ENCODE assay signal across 1 cellular context in the genomic region with DNA sequence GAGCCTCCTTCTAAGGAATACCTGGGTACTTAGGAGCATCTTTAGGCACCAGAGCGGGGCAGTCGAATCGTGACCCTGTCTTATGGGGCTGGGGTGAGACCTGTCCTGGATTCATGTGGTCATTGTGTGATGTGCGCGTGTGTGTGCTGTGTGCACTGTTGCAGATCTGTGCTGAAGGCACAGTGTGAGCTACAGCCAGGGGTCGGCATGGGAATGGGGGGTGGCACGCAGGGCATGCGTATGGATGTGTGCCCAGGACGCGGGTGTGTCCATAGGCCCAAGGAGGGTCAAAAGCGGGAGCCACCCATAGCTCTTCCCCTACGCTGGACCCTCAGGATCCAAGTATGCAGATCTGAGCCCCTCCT.
TF ChIP-seq lines count a peak whose summit lies in the region.

No MANE protein-coding gene starts in this region.

TF ChIP-seq in liver, 16 proteins besides CTCF, POLR2A, EP300 and RAD21 (continued from another document):
- TF ChIP-seq, protein P1, sequence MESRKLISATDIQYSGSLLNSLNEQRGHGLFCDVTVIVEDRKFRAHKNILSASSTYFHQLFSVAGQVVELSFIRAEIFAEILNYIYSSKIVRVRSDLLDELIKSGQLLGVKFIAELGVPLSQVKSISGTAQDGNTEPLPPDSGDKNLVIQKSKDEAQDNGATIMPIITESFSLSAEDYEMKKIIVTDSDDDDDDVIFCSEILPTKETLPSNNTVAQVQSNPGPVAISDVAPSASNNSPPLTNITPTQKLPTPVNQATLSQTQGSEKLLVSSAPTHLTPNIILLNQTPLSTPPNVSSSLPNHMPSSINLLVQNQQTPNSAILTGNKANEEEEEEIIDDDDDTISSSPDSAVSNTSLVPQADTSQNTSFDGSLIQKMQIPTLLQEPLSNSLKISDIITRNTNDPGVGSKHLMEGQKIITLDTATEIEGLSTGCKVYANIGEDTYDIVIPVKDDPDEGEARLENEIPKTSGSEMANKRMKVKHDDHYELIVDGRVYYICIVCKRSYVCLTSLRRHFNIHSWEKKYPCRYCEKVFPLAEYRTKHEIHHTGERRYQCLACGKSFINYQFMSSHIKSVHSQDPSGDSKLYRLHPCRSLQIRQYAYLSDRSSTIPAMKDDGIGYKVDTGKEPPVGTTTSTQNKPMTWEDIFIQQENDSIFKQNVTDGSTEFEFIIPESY (IDR thresholded peaks at IDR 0.05), result no peak
- TF ChIP-seq SP1 (IDR thresholded peaks at IDR 0.05) (no peak), JUND (IDR thresholded peaks at IDR 0.05) (no peak), FOXA1 (IDR thresholded peaks at IDR 0.05) (no peak), HNF4G (IDR thresholded peaks at IDR 0.05) (no peak), EGR1 (IDR thresholded peaks at IDR 0.05; ENCODE audit: low read depth in 2 of 2) (no peak), TAF1 (conservative IDR thresholded peaks at IDR 0.05) (no peak), GABPA (IDR thresholded peaks at IDR 0.05 in 1 of 2, conservative IDR thresholded peaks at IDR 0.05 in 1 of 2) (no peak), NR2F2 (IDR thresholded peaks at IDR 0.05) (no peak), HNF4A (conservative IDR thresholded peaks at IDR 0.05) (no peak), RXRA (IDR thresholded peaks at IDR 0.05) (no peak), YY1 (IDR thresholded peaks at IDR 0.05) (no peak), ATF3 (IDR thresholded peaks at IDR 0.05) (no peak)
- TF ChIP-seq, protein P2, sequence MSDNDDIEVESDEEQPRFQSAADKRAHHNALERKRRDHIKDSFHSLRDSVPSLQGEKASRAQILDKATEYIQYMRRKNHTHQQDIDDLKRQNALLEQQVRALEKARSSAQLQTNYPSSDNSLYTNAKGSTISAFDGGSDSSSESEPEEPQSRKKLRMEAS (IDR thresholded peaks at IDR 0.05), result no peak
TF ChIP-seq in liver: peak in this region for 0.
